ENCODE assay signal across 24 cellular contexts in the genomic region with DNA sequence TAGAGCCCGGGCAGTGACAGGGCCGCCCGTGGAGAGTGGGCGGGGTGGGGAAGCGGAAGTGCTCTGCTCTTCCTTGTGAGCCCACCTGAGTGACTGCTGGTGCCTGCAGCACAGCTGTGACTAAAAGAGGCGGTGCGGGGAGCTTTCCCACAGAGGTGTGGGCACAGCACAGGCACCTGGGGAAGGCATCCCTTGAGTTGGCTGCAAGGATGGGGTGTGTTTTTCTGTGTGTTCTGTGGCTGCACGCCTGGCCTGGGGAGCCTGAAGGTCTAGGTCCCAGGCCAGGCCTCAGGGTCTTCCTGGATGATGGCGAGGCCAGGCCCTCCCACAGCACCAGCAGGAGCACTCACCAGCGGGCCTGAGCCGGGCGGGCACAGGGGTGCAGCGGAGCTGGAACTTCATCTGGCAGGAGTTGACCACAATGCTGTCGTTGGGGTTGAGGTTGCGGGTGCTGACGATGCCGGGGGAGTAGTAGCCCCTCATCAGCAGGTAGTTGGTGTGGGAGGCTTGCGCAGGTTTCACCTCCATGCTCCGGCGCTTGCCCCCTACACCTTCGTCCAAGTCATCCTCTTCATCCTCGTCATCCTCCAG.
A peak's percentile ranks its signal among the peaks of the same experiment; 100 is the strongest.
DNase-seq lines count a peak whose midpoint lies in the region; ATAC-seq and TF ChIP-seq lines count a peak whose summit lies in the region.
"Had no signal": no experiment of that assay in that cellular context is flagged by ENCODE, and none has a peak within 500 bp of the region (broad histone marks: within the 10 kb centered on the region; RNA-seq: fewer than 3 reads in every experiment).

No MANE protein-coding gene starts in this region.

- H3K4me1 ChIP-seq in neuronal stem cell (ENCODE audit: control insufficient read depth in 2 of 2, insufficient read depth in 1 of 2, low read depth in 1 of 2, low read length in 2 of 2): no peaks in the 10 kb centered on the region

- no peak overlapping the region for H3K4me3 ChIP-seq in neuronal stem cell (ENCODE audit: low read length in 2 of 2)
- H3K4me3 ChIP-seq: BLaER1 had no signal

- WGBS in neuronal stem cell (ENCODE audit: extremely low coverage in 2 of 2, insufficient read length in 2 of 2, insufficient replicate concordance in 1 of 2), 2 donors: no CpG with 5 or more reads among the region's 22 CpGs

- no peak overlapping the region for H3K4ac ChIP-seq in neuronal stem cell (ENCODE audit: low read length)

- intact Hi-C loops in Right ventricle myocardium inferior (cut with DNase I): no loop called here
- intact Hi-C loops in left cardiac atrium (cut with DNase I): no loop called here

- peaks cover 6% of the 10 kb centered on the region for H3K9me3 Mint-ChIP-seq in chondrocyte (ENCODE audit: low read depth)
- no peaks in the 10 kb centered on the region for H3K9me3 Mint-ChIP-seq in stimulated activated effector memory CD8-positive, alpha-beta T cell treated with anti-CD3 and anti-CD28 coated beads, Interleukin-12 subunit alpha, Interleukin-12 subunit beta, amount 100 ng/mL, for 72 hours
- H3K9me3 Mint-ChIP-seq: CD4-positive, CD25-positive, alpha-beta regulatory T cell had no signal

- H3K27ac ChIP-seq in neuronal stem cell (replicated peaks; ENCODE audit: low read length): no peak overlapping the region
- H3K27ac ChIP-seq: BLaER1, RWPE1 had no signal

- no peak overlapping the region for H2AFZ ChIP-seq in neuronal stem cell (ENCODE audit: low read length)

- H3K27ac Mint-ChIP-seq in chondrocyte (ENCODE audit: unreplicated experiment): no peak overlapping the region
- peak overlapping the region; percentile 60 for H3K27ac Mint-ChIP-seq in stimulated activated effector memory CD8-positive, alpha-beta T cell treated with anti-CD3 and anti-CD28 coated beads, Interleukin-12 subunit alpha, Interleukin-12 subunit beta, amount 100 ng/mL, for 72 hours
- H3K27ac Mint-ChIP-seq: CD4-positive, CD25-positive, alpha-beta regulatory T cell had no signal

- no peaks in the 10 kb centered on the region for H3K27me3 Mint-ChIP-seq in chondrocyte (ENCODE audit: low read depth)
- H3K27me3 Mint-ChIP-seq: CD4-positive, CD25-positive, alpha-beta regulatory T cell had no signal

- H2AK5ac ChIP-seq in neuronal stem cell (ENCODE audit: low read depth, low read length): no peak overlapping the region

- H3K18ac ChIP-seq in neuronal stem cell (ENCODE audit: low read length): no peak overlapping the region

- peak overlapping the region; percentile 3 for H3K9ac ChIP-seq in neuronal stem cell (ENCODE audit: low read depth, low read length, poor library complexity)
- H3K9ac ChIP-seq: BLaER1 had no signal

- H3K36me3 ChIP-seq in neuronal stem cell (replicated peaks in 1 of 2; ENCODE audit: control insufficient read depth in 2 of 2, insufficient read depth in 2 of 2, low read length in 2 of 2): peaks cover 74 to 100% of the 10 kb centered on the region in 2 donors

- no peak overlapping the region for H2BK5ac ChIP-seq in neuronal stem cell (ENCODE audit: low read length)

- H3K27me3 ChIP-seq in neuronal stem cell (ENCODE audit: control insufficient read depth in 3 of 3, insufficient read depth in 3 of 3, low read depth in 1 of 3, low read length in 3 of 3): no peaks in the 10 kb centered on the region
- H3K27me3 ChIP-seq: BLaER1 had no signal

- H4K8ac ChIP-seq in neuronal stem cell (ENCODE audit: low read depth, low read length): no peak overlapping the region

- peaks cover 66% of the 10 kb centered on the region for H3K36me3 Mint-ChIP-seq in chondrocyte (ENCODE audit: low read depth)
- peaks cover 81% of the 10 kb centered on the region for H3K36me3 Mint-ChIP-seq in stimulated activated effector memory CD8-positive, alpha-beta T cell treated with anti-CD3 and anti-CD28 coated beads, Interleukin-12 subunit alpha, Interleukin-12 subunit beta, amount 100 ng/mL, for 72 hours

- peaks cover 0 to 3% of the 10 kb centered on the region in 2 donors for H3K9me3 ChIP-seq in neuronal stem cell (replicated peaks in 1 of 2; ENCODE audit: control insufficient read depth in 2 of 2, insufficient read depth in 1 of 2, low read depth in 1 of 2, low read length in 2 of 2)

- DNase-seq in Right ventricle myocardium inferior (ENCODE audit: missing footprints): peak; percentile 43
- DNase-seq in left cardiac atrium: no peak
- DNase-seq in chondrocyte (ENCODE audit: low spot score): peak; percentile 81
- no peak for DNase-seq in neuronal stem cell (ENCODE audit: low spot score)
- DNase-seq in stimulated activated effector memory CD8-positive, alpha-beta T cell treated with anti-CD3 and anti-CD28 coated beads, Interleukin-12 subunit alpha, Interleukin-12 subunit beta, amount 100 ng/mL, for 72 hours (ENCODE audit: low spot score in 2 of 2): no peak
- no peak for DNase-seq in HPDE6-E6E7 (ENCODE audit: extremely low spot score)
- no peak for DNase-seq in HUDEP-2 (lab: John Stamatoyannopoulos, UW; ENCODE audit: unreplicated experiment in 76 of 76)
- DNase-seq in NCI-H345 treated with DMSO at 0.1 percent for 48 hours (lab: John Stamatoyannopoulos, UW; ENCODE audit: unreplicated experiment): no peak
- DNase-seq: CD4-positive, CD25-positive, alpha-beta regulatory T cell; DMS153; DND-41; IMR-90; KG1; MM.1S; NCI-H1048; NCI-H1417; NCI-H1694; NCI-H2029 treated with DMSO at 0.1 percent for 48 hours; NCI-H510A; NCI-H69; SHP77 treated with DMSO at 0.1 percent for 48 hours had no signal

- peak overlapping the region; percentile 61 for H3K23ac ChIP-seq in neuronal stem cell (ENCODE audit: low read depth, low read length, poor library complexity)

- H3K4me3 Mint-ChIP-seq in chondrocyte (ENCODE audit: unreplicated experiment): no peak overlapping the region
- H3K4me3 Mint-ChIP-seq in stimulated activated effector memory CD8-positive, alpha-beta T cell treated with anti-CD3 and anti-CD28 coated beads, Interleukin-12 subunit alpha, Interleukin-12 subunit beta, amount 100 ng/mL, for 72 hours: no peak overlapping the region
- H3K4me3 Mint-ChIP-seq: CD4-positive, CD25-positive, alpha-beta regulatory T cell had no signal

- no peaks in the 10 kb centered on the region for H3K79me1 ChIP-seq in neuronal stem cell (ENCODE audit: low read depth, low read length)

- ATAC-seq in Right ventricle myocardium inferior (no peak), left cardiac atrium (no peak)
- ATAC-seq in stimulated activated effector memory CD8-positive, alpha-beta T cell treated with anti-CD3 and anti-CD28 coated beads, Interleukin-12 subunit alpha, Interleukin-12 subunit beta, amount 100 ng/mL, for 72 hours: no peak
- ATAC-seq: HCT116 had no signal

- peaks cover 24% of the 10 kb centered on the region for H3K4me1 Mint-ChIP-seq in chondrocyte (ENCODE audit: low read depth)
- peaks cover 21% of the 10 kb centered on the region for H3K4me1 Mint-ChIP-seq in stimulated activated effector memory CD8-positive, alpha-beta T cell treated with anti-CD3 and anti-CD28 coated beads, Interleukin-12 subunit alpha, Interleukin-12 subunit beta, amount 100 ng/mL, for 72 hours

- no peak overlapping the region for H2BK120ac ChIP-seq in neuronal stem cell (ENCODE audit: low read depth, low read length)

- no peak overlapping the region for H2BK12ac ChIP-seq in neuronal stem cell (ENCODE audit: low read length)

- TF ChIP-seq CTCF in chondrocyte (IDR thresholded peaks at IDR 0.05): no peak

- no peak overlapping the region for H3K4me2 ChIP-seq in neuronal stem cell (ENCODE audit: insufficient read depth, low read length, poor library complexity, severe bottlenecking)
- H3K4me2 ChIP-seq: BLaER1 had no signal

- no peak overlapping the region for H3K14ac ChIP-seq in neuronal stem cell (ENCODE audit: low read length)

- no peak overlapping the region for H4K91ac ChIP-seq in neuronal stem cell (ENCODE audit: low read depth, low read length, poor library complexity)

- H2BK15ac ChIP-seq in neuronal stem cell (ENCODE audit: low read length): no peak overlapping the region

Comparison
In these comparisons a context has a peak if more than half of its experiments do, and no peak if none do; other contexts are left out.
1. DNase-seq: peak in Right ventricle myocardium inferior (single experiment) and chondrocyte (single experiment); none in left cardiac atrium (single experiment), neuronal stem cell (single experiment), stimulated activated effector memory CD8-positive, alpha-beta T cell treated with anti-CD3 and anti-CD28 coated beads, Interleukin-12 subunit alpha, Interleukin-12 subunit beta, amount 100 ng/mL, for 72 hours (0 of 2), HPDE6-E6E7 (single experiment), HUDEP-2 (0 of 76) and NCI-H345 treated with DMSO at 0.1 percent for 48 hours (single experiment).